Comparison of ENCODE assay signal across 8 cellular contexts in genomic region chr2:206160807-206161179, GRCh38. TPM values are rescaled to one million over a fixed set of nuclear protein-coding genes. Genes with fewer than 3 reads are reported as not detected.
A peak's percentile ranks its signal among the peaks of the same experiment; 100 is the strongest.
DNase-seq lines count a peak whose midpoint lies in the region; ATAC-seq and TF ChIP-seq lines count a peak whose summit lies in the region.

No MANE protein-coding gene starts in this region.

- ATAC-seq in psoas muscle: no peak
- ATAC-seq in HG03097 (IDR thresholded peaks at IDR 0.05; ENCODE audit: low FRiP score, unreplicated experiment): no peak
- no peak for ATAC-seq in GM21390 (IDR thresholded peaks at IDR 0.05; ENCODE audit: unreplicated experiment)
- ATAC-seq in left lobe of liver: no peak

- TF ChIP-seq CTCF in GM12864 (IDR thresholded peaks at IDR 0.05; ENCODE audit: low read depth, low read length, missing control alignments) (no peak), epithelial cell of proximal tubule (conservative IDR thresholded peaks at IDR 0.05; ENCODE audit: low read depth, low read length) (no peak), psoas muscle (IDR thresholded peaks at IDR 0.05) (no peak)

- H3K27ac ChIP-seq in SJCRH30 (peak overlapping the region; percentile 94), psoas muscle (peak overlapping the region; percentile 90)

- no peaks in the 10 kb centered on the region for H3K27me3 ChIP-seq in SJCRH30
- no peaks in the 10 kb centered on the region for H3K27me3 ChIP-seq in psoas muscle (ENCODE audit: insufficient read depth in 3 of 3, low read length in 2 of 3)

- peaks cover 14% of the 10 kb centered on the region for H3K4me1 ChIP-seq in SJCRH30
- H3K4me1 ChIP-seq in psoas muscle: peaks cover 28% of the 10 kb centered on the region

- intact Hi-C loops in psoas muscle (cut with DNase I) (loop anchor here (5.0 to 10.0 kb wide), 4 partner anchors 117 to 397 kb away; partner anchors contain the start of gene ADAM23 (in 1 of the 2)), posterior cingulate gyrus (cut with DNase I) (loop anchor here (5.0 kb wide), 2 partner anchors 112 to 397 kb away; partner anchors contain the start of gene ZDBF2)

- 53 to 56% (median 54%) methylated on average over 2 of the region's 2 CpGs for WGBS in psoas muscle, 3 donors

- peaks cover 55% of the 10 kb centered on the region for H3K36me3 ChIP-seq in SJCRH30
- H3K36me3 ChIP-seq in psoas muscle (ENCODE audit: insufficient read depth in 1 of 2, low read depth in 1 of 2): peaks cover 6 to 35% of the 10 kb centered on the region in 2 donors

- H3K4me3 ChIP-seq in GM12864 (ENCODE audit: low read depth, low read length) (peak overlapping the region; percentile 100), SJCRH30 (peak overlapping the region; percentile 80), epithelial cell of proximal tubule (ENCODE audit: low read depth, low read length) (peak overlapping the region; percentile 80), psoas muscle (peak overlapping the region; percentile 89)

- H3K9me3 ChIP-seq in SJCRH30 (replicated peaks): no peaks in the 10 kb centered on the region
- H3K9me3 ChIP-seq in psoas muscle: no peaks in the 10 kb centered on the region

- DNase-seq in GM12864 (ENCODE audit: low read depth) (no peak), SJCRH30 (no peak), epithelial cell of proximal tubule (ENCODE audit: low read depth) (no peak), psoas muscle (no peak), posterior cingulate gyrus (no peak), left lobe of liver (ENCODE audit: low spot score) (no peak)

RNA-seq across cellular contexts. Expression of gene EEF1B2, which starts 1.1 kb away (rescaled TPM):
- total RNA-seq in SJCRH30 (2014; rRNA removed; shearing (Covaris generic)): 945 and 1,044 TPM in 2 replicates
- 626 and 728 TPM in 2 replicates for total RNA-seq in epithelial cell of proximal tubule
- 100 to 1,000 TPM; 340 to 862 (median 568) TPM for total RNA-seq in psoas muscle
- polyA plus RNA-seq in psoas muscle: 1,000 to 10,000 TPM in 1 of 3 donors, 100 to 1,000 TPM in 2; 671 to 1,772 (median 939) TPM
- 194 TPM for total RNA-seq in left lobe of liver

RNA-seq across cellular contexts. Expression of gene NDUFS1, which starts 1.5 kb away (rescaled TPM):
- total RNA-seq in SJCRH30 (2014; rRNA removed; shearing (Covaris generic)): 115 and 124 TPM in 2 replicates
- 116 and 133 TPM in 2 replicates for total RNA-seq in epithelial cell of proximal tubule
- 100 to 1,000 TPM; 231 to 420 (median 293) TPM for total RNA-seq in psoas muscle
- 100 to 1,000 TPM; 117 to 162 (median 145) TPM for polyA plus RNA-seq in psoas muscle
- 108 TPM for total RNA-seq in left lobe of liver
